In the genomic region with DNA sequence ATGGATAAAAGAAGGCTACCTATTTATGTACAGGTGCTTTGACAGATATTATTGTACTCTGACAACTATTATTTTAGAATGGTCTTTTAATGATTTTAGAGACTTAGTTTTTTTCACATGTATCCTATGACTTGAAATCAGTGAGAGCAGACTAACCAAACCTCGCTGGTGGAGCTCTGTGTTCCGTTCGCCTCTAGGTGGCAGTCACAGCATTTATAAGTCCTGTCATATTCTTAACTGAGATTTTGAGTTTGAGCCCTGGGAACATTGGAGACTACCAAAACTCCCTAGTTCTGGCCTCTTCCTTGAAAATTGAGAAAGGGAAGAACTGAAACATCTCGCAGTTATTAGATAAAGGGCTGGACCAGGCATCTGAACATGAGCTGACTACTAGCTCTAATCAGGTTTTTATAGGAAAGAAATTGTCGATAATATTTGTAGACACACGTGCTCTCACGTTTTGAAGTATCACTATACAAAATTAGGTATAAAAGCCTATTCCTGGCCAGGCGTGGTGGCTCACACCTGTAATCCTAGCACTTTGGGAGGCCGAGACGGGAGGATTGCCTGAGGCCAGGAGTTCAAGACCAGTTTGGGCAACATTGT, we compare ENCODE assay signal across 1 cellular context.
TF ChIP-seq lines count a peak whose summit lies in the region.

No MANE protein-coding gene starts in this region.

TF ChIP-seq in IMR-90, 13 proteins besides CTCF, POLR2A, EP300 and RAD21:
- TF ChIP-seq SMC3 (IDR thresholded peaks at IDR 0.05; ENCODE audit: low read depth, low read length): peak; percentile 74
- TF ChIP-seq MXI1 (IDR thresholded peaks at IDR 0.05; ENCODE audit: borderline replicate concordance, low read depth, low read length): no peak
